Comparison of ENCODE assay signal across 1 cellular context in genomic region chr7:148962823-148963582, GRCh38.
TF ChIP-seq lines count a peak whose summit lies in the region.

No MANE protein-coding gene starts in this region.

TF ChIP-seq in HEK293, 187 proteins besides CTCF, POLR2A, EP300 and RAD21 (continued from another document and continues in another):
- TF ChIP-seq ZNF280D (tag by site-specific recombination; IDR thresholded peaks at IDR 0.05) (no peak), ZNF239 (tag by site-specific recombination; IDR thresholded peaks at IDR 0.05) (no peak), ZNF610 (tag by site-specific recombination; IDR thresholded peaks at IDR 0.05; ENCODE audit: borderline replicate concordance) (no peak), HOXD13 (CRISPR knock-in tag; IDR thresholded peaks at IDR 0.05; ENCODE audit: borderline replicate concordance) (no peak), ZNF664 (tag by site-specific recombination; IDR thresholded peaks at IDR 0.05) (no peak), ZBTB1 (tag by site-specific recombination; IDR thresholded peaks at IDR 0.05) (no peak), ZNF133 (tag by site-specific recombination; IDR thresholded peaks at IDR 0.05) (no peak), ZBTB11 (tag by site-specific recombination; conservative IDR thresholded peaks at IDR 0.05; ENCODE audit: low read depth) (no peak), OSR2 (tag by site-specific recombination; IDR thresholded peaks at IDR 0.05) (0 out of 2 replicates have a peak, but pooled peaks have one; percentile 23), ZBTB7A (tag by site-specific recombination; IDR thresholded peaks at IDR 0.05; ENCODE audit: low read depth) (no peak), ZNF768 (tag by site-specific recombination; IDR thresholded peaks at IDR 0.05) (peak; percentile 13; the same call in 1 of the 2 replicates), ZNF585B (tag by site-specific recombination; IDR thresholded peaks at IDR 0.05) (no peak), PRDM2 (tag by site-specific recombination; IDR thresholded peaks at IDR 0.05; ENCODE audit: borderline replicate concordance) (no peak), ZNF311 (tag by site-specific recombination; IDR thresholded peaks at IDR 0.05; ENCODE audit: borderline replicate concordance) (no peak), YY2 (tag by site-specific recombination; IDR thresholded peaks at IDR 0.05) (peak; percentile 22; the same call in 1 of the 2 replicates), ZNF341 (tag by site-specific recombination; IDR thresholded peaks at IDR 0.05; ENCODE audit: low read depth) (no peak), ZNF16 (tag by site-specific recombination; IDR thresholded peaks at IDR 0.05; ENCODE audit: low read depth) (no peak), ZNF157 (tag by site-specific recombination; IDR thresholded peaks at IDR 0.05) (no peak), BCL11B (tag by site-specific recombination; IDR thresholded peaks at IDR 0.05; ENCODE audit: low read depth) (no peak), ZNF280C (tag by site-specific recombination; IDR thresholded peaks at IDR 0.05) (no peak), ZNF600 (tag by site-specific recombination; IDR thresholded peaks at IDR 0.05) (peak; percentile 44; the same call in 1 of the 2 replicates), ZNF473 (tag by site-specific recombination; IDR thresholded peaks at IDR 0.05) (no peak), ZNF26 (tag by site-specific recombination; IDR thresholded peaks at IDR 0.05) (no peak), ZNF211 (tag by site-specific recombination; IDR thresholded peaks at IDR 0.05; ENCODE audit: low read depth) (no peak), ZNF626 (tag by site-specific recombination; IDR thresholded peaks at IDR 0.05) (no peak), HIC1 (tag by site-specific recombination; IDR thresholded peaks at IDR 0.05) (peak; percentile 31; the same call in 1 of the 2 replicates), ZNF335 (tag by site-specific recombination; conservative IDR thresholded peaks at IDR 0.05) (peak; percentile 99), ZNF747 (tag by site-specific recombination; IDR thresholded peaks at IDR 0.05) (no peak), ZSCAN16 (tag by site-specific recombination; IDR thresholded peaks at IDR 0.05) (no peak)
- TF ChIP-seq, protein P1, sequence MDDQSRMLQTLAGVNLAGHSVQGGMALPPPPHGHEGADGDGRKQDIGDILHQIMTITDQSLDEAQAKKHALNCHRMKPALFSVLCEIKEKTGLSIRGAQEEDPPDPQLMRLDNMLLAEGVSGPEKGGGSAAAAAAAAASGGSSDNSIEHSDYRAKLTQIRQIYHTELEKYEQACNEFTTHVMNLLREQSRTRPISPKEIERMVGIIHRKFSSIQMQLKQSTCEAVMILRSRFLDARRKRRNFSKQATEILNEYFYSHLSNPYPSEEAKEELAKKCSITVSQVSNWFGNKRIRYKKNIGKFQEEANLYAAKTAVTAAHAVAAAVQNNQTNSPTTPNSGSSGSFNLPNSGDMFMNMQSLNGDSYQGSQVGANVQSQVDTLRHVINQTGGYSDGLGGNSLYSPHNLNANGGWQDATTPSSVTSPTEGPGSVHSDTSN (CRISPR knock-in tag; IDR thresholded peaks at IDR 0.05), result no peak
- TF ChIP-seq, protein P2, sequence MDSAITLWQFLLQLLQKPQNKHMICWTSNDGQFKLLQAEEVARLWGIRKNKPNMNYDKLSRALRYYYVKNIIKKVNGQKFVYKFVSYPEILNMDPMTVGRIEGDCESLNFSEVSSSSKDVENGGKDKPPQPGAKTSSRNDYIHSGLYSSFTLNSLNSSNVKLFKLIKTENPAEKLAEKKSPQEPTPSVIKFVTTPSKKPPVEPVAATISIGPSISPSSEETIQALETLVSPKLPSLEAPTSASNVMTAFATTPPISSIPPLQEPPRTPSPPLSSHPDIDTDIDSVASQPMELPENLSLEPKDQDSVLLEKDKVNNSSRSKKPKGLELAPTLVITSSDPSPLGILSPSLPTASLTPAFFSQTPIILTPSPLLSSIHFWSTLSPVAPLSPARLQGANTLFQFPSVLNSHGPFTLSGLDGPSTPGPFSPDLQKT (IDR thresholded peaks at IDR 0.05; ENCODE audit: borderline replicate concordance, low read depth, low read length), result no peak
- TF ChIP-seq, protein P3, sequence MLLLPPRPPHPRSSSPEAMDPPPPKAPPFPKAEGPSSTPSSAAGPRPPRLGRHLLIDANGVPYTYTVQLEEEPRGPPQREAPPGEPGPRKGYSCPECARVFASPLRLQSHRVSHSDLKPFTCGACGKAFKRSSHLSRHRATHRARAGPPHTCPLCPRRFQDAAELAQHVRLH (tag by site-specific recombination; IDR thresholded peaks at IDR 0.05), result no peak; the same call in none of the 2 replicates
